In the genomic region with DNA sequence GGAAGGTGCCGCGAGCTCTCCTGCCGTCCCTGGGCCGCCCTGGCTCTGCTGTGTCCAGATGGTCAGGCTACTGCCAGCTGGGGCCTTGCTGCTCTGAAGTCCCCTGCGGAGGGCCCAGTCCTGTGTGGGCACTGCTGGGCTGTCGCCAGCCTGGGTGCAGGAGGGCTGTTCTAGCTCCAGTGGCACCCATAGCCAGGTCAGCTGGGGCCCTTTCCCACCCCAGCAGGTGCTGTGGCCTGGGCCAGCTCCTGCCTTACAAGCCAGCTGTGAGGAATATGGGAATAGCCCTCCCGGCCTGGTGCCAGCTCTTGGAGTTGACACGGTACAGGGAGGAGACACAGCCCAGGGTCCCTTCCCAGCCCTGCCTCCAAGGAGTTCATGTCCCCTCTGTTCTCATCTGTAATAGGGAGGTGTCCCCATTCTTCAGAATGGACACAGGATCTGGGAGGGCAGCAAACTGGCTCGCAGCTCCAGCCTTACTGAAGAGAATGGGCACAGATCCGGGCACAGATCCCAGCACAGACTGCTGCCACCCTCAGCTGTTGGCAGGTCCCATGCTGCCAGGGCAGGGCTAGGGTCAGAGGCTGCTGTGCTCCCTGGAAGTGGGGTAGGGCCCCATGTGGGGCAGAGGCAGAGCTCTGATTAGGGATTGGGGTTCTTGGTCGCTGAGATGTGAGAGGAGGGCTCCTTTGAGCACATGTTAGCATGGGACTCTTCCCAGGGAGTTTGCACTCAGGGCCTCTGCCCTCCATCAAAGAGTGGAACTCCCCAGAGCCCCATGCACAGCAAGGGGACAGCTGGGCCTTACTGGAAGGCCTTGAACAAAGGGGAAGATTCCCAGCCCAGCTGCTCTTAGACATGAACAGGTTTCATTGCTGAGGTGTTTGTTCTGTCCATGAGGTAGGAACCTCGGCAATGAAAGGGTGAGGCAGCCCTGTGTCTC, we compare ENCODE assay signal across 13 cellular contexts. TPM values are rescaled to one million over a fixed set of nuclear protein-coding genes. Genes with fewer than 3 reads are reported as not detected.
DNase-seq lines count a peak whose midpoint lies in the region; ATAC-seq, FAIRE-seq and TF ChIP-seq lines count a peak whose summit lies in the region.
"Had no signal": no experiment of that assay in that cellular context is flagged by ENCODE, and none has a peak within 500 bp of the region (broad histone marks: within the 10 kb centered on the region; RNA-seq: fewer than 3 reads in every experiment).

No MANE protein-coding gene starts in this region.

- no peak overlapping the region for H3K9ac ChIP-seq in kidney (ENCODE audit: low read length in 2 of 2)

- H3K27ac Mint-ChIP-seq in HFFc6: peak overlapping the region; percentile 20; the same call in 1 of the 2 replicates
- peak overlapping the region; percentile 40 for H3K27ac Mint-ChIP-seq in activated T-helper 1 cell treated with anti-CD3 and anti-CD28 coated beads, Interleukin-12 subunit alpha, Interleukin-12 subunit beta, Interleukin-2, Interleukin-4 antibody, amounts not matched to agents 30 ng/mL and 10 ng/mL and 1 ng/mL, durations not matched to agents 14 hours and 24 hours and 36 hours
- H3K27ac Mint-ChIP-seq in stimulated activated naive B cell treated with anti-CD40 and anti-IgM and Interleukin-4, amounts not matched to agents 10 μg/mL and 1 μg/mL and 100 μg/mL, for 72 hours: peak overlapping the region; percentile 90
- H3K27ac Mint-ChIP-seq: activated naive CD8-positive, alpha-beta T cell had no signal

- H3K9me3 ChIP-seq in kidney (ENCODE audit: control insufficient read depth in 1 of 2, low read length in 2 of 2): no peaks in the 10 kb centered on the region
- no peaks in the 10 kb centered on the region for H3K9me3 ChIP-seq in osteoblast (ENCODE audit: low read depth, low read length)

- intact Hi-C loops in activated T-helper 1 cell treated with anti-CD3 and anti-CD28 coated beads, Interleukin-12 subunit alpha, Interleukin-12 subunit beta, Interleukin-2, Interleukin-4 antibody, amounts not matched to agents 30 ng/mL and 10 ng/mL and 1 ng/mL, durations not matched to agents 14 hours and 24 hours and 36 hours (cut with micrococcal nuclease): no loop called here
- intact Hi-C loops in kidney (cut with DNase I): no loop called here

- peaks cover 16% of the 10 kb centered on the region; the same call in 1 of the 2 replicates for H3K36me3 Mint-ChIP-seq in HFFc6 (ENCODE audit: low read depth)
- peaks cover 13% of the 10 kb centered on the region for H3K36me3 Mint-ChIP-seq in activated T-helper 1 cell treated with anti-CD3 and anti-CD28 coated beads, Interleukin-12 subunit alpha, Interleukin-12 subunit beta, Interleukin-2, Interleukin-4 antibody, amounts not matched to agents 30 ng/mL and 10 ng/mL and 1 ng/mL, durations not matched to agents 14 hours and 24 hours and 36 hours (ENCODE audit: low read depth)
- peaks cover 11 to 31% of the 10 kb centered on the region in 2 donors for H3K36me3 Mint-ChIP-seq in stimulated activated naive B cell treated with anti-CD40 and anti-IgM and Interleukin-4, amounts not matched to agents 10 μg/mL and 1 μg/mL and 100 μg/mL, for 72 hours
- H3K36me3 Mint-ChIP-seq: activated naive CD8-positive, alpha-beta T cell had no signal

- DNase-seq in HFFc6: no peak
- no peak for DNase-seq in activated T-helper 1 cell treated with anti-CD3 and anti-CD28 coated beads, Interleukin-12 subunit alpha, Interleukin-12 subunit beta, Interleukin-2, Interleukin-4 antibody, amounts not matched to agents 30 ng/mL and 10 ng/mL and 1 ng/mL, durations not matched to agents 14 hours and 24 hours and 36 hours (ENCODE audit: low spot score)
- DNase-seq in kidney: peak; percentile 69
- no peak for DNase-seq in stimulated activated naive B cell treated with anti-CD40 and anti-IgM and Interleukin-4, amounts not matched to agents 10 μg/mL and 1 μg/mL and 100 μg/mL, for 72 hours
- DNase-seq in osteoblast (ENCODE audit: insufficient read length, low spot score, missing footprints): no peak
- no peak for DNase-seq in NAMALWA (ENCODE audit: low spot score)
- DNase-seq in HuH-7 (ENCODE audit: low spot score): no peak
- DNase-seq: activated CD4-positive, CD25-positive, alpha-beta regulatory T cell; EL; NCI-H1417 treated with DMSO at 0.1 percent for 48 hours had no signal

- peaks cover 33% of the 10 kb centered on the region for H3K4me1 Mint-ChIP-seq in HFFc6 (ENCODE audit: low read depth)
- H3K4me1 Mint-ChIP-seq in activated T-helper 1 cell treated with anti-CD3 and anti-CD28 coated beads, Interleukin-12 subunit alpha, Interleukin-12 subunit beta, Interleukin-2, Interleukin-4 antibody, amounts not matched to agents 30 ng/mL and 10 ng/mL and 1 ng/mL, durations not matched to agents 14 hours and 24 hours and 36 hours (ENCODE audit: low read depth): peaks cover 30% of the 10 kb centered on the region
- peaks cover 38 to 56% of the 10 kb centered on the region in 2 donors for H3K4me1 Mint-ChIP-seq in stimulated activated naive B cell treated with anti-CD40 and anti-IgM and Interleukin-4, amounts not matched to agents 10 μg/mL and 1 μg/mL and 100 μg/mL, for 72 hours

- no peak overlapping the region for H2AFZ ChIP-seq in osteoblast (ENCODE audit: low read length)

- H3K4me3 ChIP-seq in kidney (ENCODE audit: low read length in 2 of 2) (no peak overlapping the region), osteoblast (ENCODE audit: insufficient read depth, low read length) (no peak overlapping the region)

- peaks cover 10 to 20% of the 10 kb centered on the region in 2 donors for H3K36me3 ChIP-seq in kidney (ENCODE audit: control insufficient read depth in 1 of 2, insufficient read depth in 2 of 2, low read length in 2 of 2)
- peaks cover 22% of the 10 kb centered on the region for H3K36me3 ChIP-seq in osteoblast (ENCODE audit: insufficient read depth, low read length)

- FAIRE-seq in kidney (lab: Jason Lieb, UNC): no peak
- FAIRE-seq: H1, keratinocyte had no signal

- H3K4me2 ChIP-seq in osteoblast (ENCODE audit: insufficient read depth, low read length): no peak overlapping the region

- no peak overlapping the region for H3K4me3 Mint-ChIP-seq in HFFc6
- H3K4me3 Mint-ChIP-seq in activated T-helper 1 cell treated with anti-CD3 and anti-CD28 coated beads, Interleukin-12 subunit alpha, Interleukin-12 subunit beta, Interleukin-2, Interleukin-4 antibody, amounts not matched to agents 30 ng/mL and 10 ng/mL and 1 ng/mL, durations not matched to agents 14 hours and 24 hours and 36 hours: peak overlapping the region; percentile 26
- no peak overlapping the region for H3K4me3 Mint-ChIP-seq in stimulated activated naive B cell treated with anti-CD40 and anti-IgM and Interleukin-4, amounts not matched to agents 10 μg/mL and 1 μg/mL and 100 μg/mL, for 72 hours
- H3K4me3 Mint-ChIP-seq: activated naive CD8-positive, alpha-beta T cell had no signal

- H3K79me2 ChIP-seq in osteoblast (ENCODE audit: insufficient read depth, low read length): peaks cover 26% of the 10 kb centered on the region

- H3K9me3 Mint-ChIP-seq in HFFc6: peaks cover 4% of the 10 kb centered on the region; the same call in 1 of the 2 replicates
- no peaks in the 10 kb centered on the region for H3K9me3 Mint-ChIP-seq in activated T-helper 1 cell treated with anti-CD3 and anti-CD28 coated beads, Interleukin-12 subunit alpha, Interleukin-12 subunit beta, Interleukin-2, Interleukin-4 antibody, amounts not matched to agents 30 ng/mL and 10 ng/mL and 1 ng/mL, durations not matched to agents 14 hours and 24 hours and 36 hours
- H3K9me3 Mint-ChIP-seq in stimulated activated naive B cell treated with anti-CD40 and anti-IgM and Interleukin-4, amounts not matched to agents 10 μg/mL and 1 μg/mL and 100 μg/mL, for 72 hours: no peaks in the 10 kb centered on the region

- H3K27ac ChIP-seq in kidney (ENCODE audit: low read depth in 2 of 2, low read length in 2 of 2): no peak overlapping the region
- H3K27ac ChIP-seq in osteoblast (ENCODE audit: low read depth, low read length): no peak overlapping the region

- H4K20me1 ChIP-seq in osteoblast (ENCODE audit: insufficient read depth, low read length): peaks cover 9% of the 10 kb centered on the region

- ATAC-seq in stimulated activated naive B cell treated with anti-CD40 and anti-IgM and Interleukin-4, amounts not matched to agents 10 μg/mL and 1 μg/mL and 100 μg/mL, for 72 hours (replicated peaks): no peak

- H3K4me1 ChIP-seq in kidney (ENCODE audit: control insufficient read depth in 1 of 2, insufficient read depth in 1 of 2, low read depth in 1 of 2, low read length in 2 of 2): peaks cover 0 to 5% of the 10 kb centered on the region in 2 donors
- H3K4me1 ChIP-seq in osteoblast (ENCODE audit: insufficient read depth, low read length): peaks cover 7% of the 10 kb centered on the region

- H3K27me3 Mint-ChIP-seq in HFFc6 (ENCODE audit: insufficient read depth): peaks cover 18% of the 10 kb centered on the region
- no peaks in the 10 kb centered on the region for H3K27me3 Mint-ChIP-seq in activated T-helper 1 cell treated with anti-CD3 and anti-CD28 coated beads, Interleukin-12 subunit alpha, Interleukin-12 subunit beta, Interleukin-2, Interleukin-4 antibody, amounts not matched to agents 30 ng/mL and 10 ng/mL and 1 ng/mL, durations not matched to agents 14 hours and 24 hours and 36 hours (ENCODE audit: insufficient read depth)
- no peaks in the 10 kb centered on the region for H3K27me3 Mint-ChIP-seq in stimulated activated naive B cell treated with anti-CD40 and anti-IgM and Interleukin-4, amounts not matched to agents 10 μg/mL and 1 μg/mL and 100 μg/mL, for 72 hours
- H3K27me3 Mint-ChIP-seq: activated naive CD8-positive, alpha-beta T cell had no signal

- TF ChIP-seq CTCF in HFFc6 (IDR thresholded peaks at IDR 0.05) (no peak), kidney (IDR thresholded peaks at IDR 0.05; ENCODE audit: borderline replicate concordance, extremely low read depth, insufficient read depth) (no peak), osteoblast (IDR thresholded peaks at IDR 0.05; ENCODE audit: extremely low read depth, low read depth, low read length) (no peak)

- H3K27me3 ChIP-seq in osteoblast (ENCODE audit: insufficient read depth, low read length): no peaks in the 10 kb centered on the region

RNA-seq across cellular contexts. Expression of gene DERL3, which starts 3.7 kb away (rescaled TPM):
- total RNA-seq in HFFc6 (2021; fragmentation: NEBNext Ultra II Directional; extraction: Animal tissue kit (Norgen Biotek cat#: 25700)): under 1 TPM; 0.21 to 0.88 (median 0.40) TPM
- total RNA-seq in activated T-helper 1 cell treated with anti-CD3 and anti-CD28 coated beads, Interleukin-12 subunit alpha, Interleukin-12 subunit beta, Interleukin-2, Interleukin-4 antibody, amounts not matched to agents 30 ng/mL and 10 ng/mL and 1 ng/mL, durations not matched to agents 14 hours and 24 hours and 36 hours: 13.8 and 18.8 TPM in 2 replicates
- 24.7 TPM for total RNA-seq in kidney
- polyA plus RNA-seq in kidney (ENCODE audit: insufficient read depth, low read depth, low replicate concordance): 3.1 TPM
- 0.36 and 0.59 TPM in 2 replicates for total RNA-seq in osteoblast

RNA-seq across cellular contexts. Expression of gene SLC2A11, which starts 22.6 kb away (rescaled TPM):
- total RNA-seq in HFFc6 (2021; fragmentation: NEBNext Ultra II Directional; extraction: Animal tissue kit (Norgen Biotek cat#: 25700)): 10 to 100 TPM in 4 of 6 experiments, 1 to 10 TPM in 2; 8.9 to 13.2 (median 10.5) TPM
- total RNA-seq in activated T-helper 1 cell treated with anti-CD3 and anti-CD28 coated beads, Interleukin-12 subunit alpha, Interleukin-12 subunit beta, Interleukin-2, Interleukin-4 antibody, amounts not matched to agents 30 ng/mL and 10 ng/mL and 1 ng/mL, durations not matched to agents 14 hours and 24 hours and 36 hours: 8.3 and 8.4 TPM in 2 replicates
- total RNA-seq in kidney (28.9 TPM), osteoblast (14.1 and 20.9 TPM in 2 replicates)
- 23.7 TPM for polyA plus RNA-seq in kidney (ENCODE audit: insufficient read depth, low read depth, low replicate concordance)

RNA-seq across cellular contexts. Expression of gene SMARCB1, which starts 48.3 kb away (rescaled TPM):
- 100 to 1,000 TPM in 1 of 6 experiments, 10 to 100 TPM in 5; 91.5 to 101 (median 97.3) TPM for total RNA-seq in HFFc6 (2021; fragmentation: NEBNext Ultra II Directional; extraction: Animal tissue kit (Norgen Biotek cat#: 25700))
- total RNA-seq in activated T-helper 1 cell treated with anti-CD3 and anti-CD28 coated beads, Interleukin-12 subunit alpha, Interleukin-12 subunit beta, Interleukin-2, Interleukin-4 antibody, amounts not matched to agents 30 ng/mL and 10 ng/mL and 1 ng/mL, durations not matched to agents 14 hours and 24 hours and 36 hours: 92.4 and 99.8 TPM in 2 replicates
- total RNA-seq in kidney (79.0 TPM), osteoblast (49.2 and 51.3 TPM in 2 replicates)
- polyA plus RNA-seq in kidney (ENCODE audit: insufficient read depth, low read depth, low replicate concordance): 68.7 TPM

RNA-seq across cellular contexts. Expression of gene MIF, which starts 59.1 kb away (rescaled TPM):
- total RNA-seq in HFFc6 (2021; fragmentation: NEBNext Ultra II Directional; extraction: Animal tissue kit (Norgen Biotek cat#: 25700)): 100 to 1,000 TPM; 625 to 741 (median 699) TPM
- 1,136 and 1,212 TPM in 2 replicates for total RNA-seq in activated T-helper 1 cell treated with anti-CD3 and anti-CD28 coated beads, Interleukin-12 subunit alpha, Interleukin-12 subunit beta, Interleukin-2, Interleukin-4 antibody, amounts not matched to agents 30 ng/mL and 10 ng/mL and 1 ng/mL, durations not matched to agents 14 hours and 24 hours and 36 hours
- total RNA-seq in kidney (505 TPM), osteoblast (123 and 131 TPM in 2 replicates)
- polyA plus RNA-seq in kidney (ENCODE audit: insufficient read depth, low read depth, low replicate concordance): 1,211 TPM

Comparison
In these comparisons a context has a peak if more than half of its experiments do, and no peak if none do; other contexts are left out.
1. H3K27ac Mint-ChIP-seq: peak in every context shown above with its lines; median percentile 90 in stimulated activated naive B cell treated with anti-CD40 and anti-IgM and Interleukin-4, amounts not matched to agents 10 μg/mL and 1 μg/mL and 100 μg/mL, for 72 hours; 40 in activated T-helper 1 cell treated with anti-CD3 and anti-CD28 coated beads, Interleukin-12 subunit alpha, Interleukin-12 subunit beta, Interleukin-2, Interleukin-4 antibody, amounts not matched to agents 30 ng/mL and 10 ng/mL and 1 ng/mL, durations not matched to agents 14 hours and 24 hours and 36 hours; 20 in HFFc6.